In the genomic region with DNA sequence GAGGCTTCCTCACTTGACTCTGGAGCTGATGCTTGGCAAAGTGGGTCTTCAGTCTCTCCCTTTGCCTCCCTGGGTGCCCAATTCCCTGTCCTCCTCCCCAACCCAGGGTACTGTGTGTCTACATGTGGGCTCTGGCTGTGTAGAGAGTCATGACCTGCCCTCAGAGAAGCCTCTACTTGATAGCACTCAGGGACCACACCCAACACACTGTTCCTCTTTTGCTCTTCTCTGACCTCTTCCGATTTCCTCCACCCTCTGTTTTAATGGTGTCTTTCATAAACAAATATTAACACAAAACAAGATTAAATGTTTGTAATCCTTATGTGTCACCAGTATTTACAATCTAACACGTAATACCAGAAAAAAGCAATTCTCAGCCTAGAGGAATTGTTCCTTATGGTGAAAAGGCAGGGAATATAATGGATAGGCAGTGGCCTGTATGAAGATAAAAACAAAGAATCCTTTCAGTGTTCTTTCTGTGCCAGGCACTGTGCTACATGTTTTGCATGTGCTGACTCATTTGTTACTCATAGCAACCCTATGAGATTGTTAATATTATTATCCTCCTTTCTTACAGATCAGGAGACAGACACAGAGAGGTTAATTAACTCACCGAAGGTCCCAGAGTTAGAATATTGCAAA, we compare ENCODE assay signal across 15 cellular contexts. TPM values are rescaled to one million over a fixed set of nuclear protein-coding genes. Genes with fewer than 3 reads are reported as not detected.
DNase-seq lines count a peak whose midpoint lies in the region; ATAC-seq and TF ChIP-seq lines count a peak whose summit lies in the region.
"Had no signal": no experiment of that assay in that cellular context is flagged by ENCODE, and none has a peak within 500 bp of the region (broad histone marks: within the 10 kb centered on the region; RNA-seq: fewer than 3 reads in every experiment).

No MANE protein-coding gene starts in this region.

- peaks cover 22% of the 10 kb centered on the region for H3K4me1 ChIP-seq in mammary epithelial cell (ENCODE audit: insufficient read depth, low read length)

- H3K36me3 Mint-ChIP-seq in MCF 10A (ENCODE audit: insufficient read depth, unreplicated experiment) (no peaks in the 10 kb centered on the region), T-helper 17 cell (ENCODE audit: low read depth) (peaks cover 4% of the 10 kb centered on the region)
- H3K36me3 Mint-ChIP-seq in stimulated activated memory B cell treated with anti-CD40 and anti-IgM and Interleukin-4, amounts not matched to agents 10 μg/mL and 1 μg/mL and 100 μg/mL, for 72 hours: no peaks in the 10 kb centered on the region

- H3K9me3 ChIP-seq in mammary epithelial cell (replicated peaks; ENCODE audit: insufficient read depth, low read length) (no peaks in the 10 kb centered on the region), T-helper 17 cell (ENCODE audit: control insufficient read depth, low read length, poor library complexity, severe bottlenecking) (no peaks in the 10 kb centered on the region)

- no TSS peak for BruUV-seq in mammary epithelial cell (replicated peaks; lab: Mats Ljungman, UMichigan)
- BruUV-seq in MCF 10A (replicated peaks; lab: Mats Ljungman, UMichigan): no TSS peak

- CTCF ChIA-PET in mammary epithelial cell (lab: Charles Lee; ENCODE audit: low non-redundant PET): no interaction called here
- CTCF ChIA-PET in MCF 10A (lab: Yijun Ruan, JAX): no interaction called here

- no peaks in the 10 kb centered on the region for H3K9me3 Mint-ChIP-seq in MCF 10A (ENCODE audit: unreplicated experiment)
- H3K9me3 Mint-ChIP-seq in stimulated activated memory B cell treated with anti-CD40 and anti-IgM and Interleukin-4, amounts not matched to agents 10 μg/mL and 1 μg/mL and 100 μg/mL, for 72 hours: no peaks in the 10 kb centered on the region

- peak; percentile 55 for ATAC-seq in HG03439 (IDR thresholded peaks at IDR 0.05; ENCODE audit: unreplicated experiment)
- peak; percentile 36 for ATAC-seq in T-helper 17 cell
- ATAC-seq in stimulated activated memory B cell treated with anti-CD40 and anti-IgM and Interleukin-4, amounts not matched to agents 10 μg/mL and 1 μg/mL and 100 μg/mL, for 72 hours: peak; percentile 88

- dilution Hi-C loops in mammary epithelial cell (cut with HindIII; ENCODE audit: low sequenced_read_pairs): no loop called here

- no peaks in the 10 kb centered on the region for H4K20me1 ChIP-seq in mammary epithelial cell (ENCODE audit: insufficient read depth, low read length)

- H3K4me3 ChIP-seq in mammary epithelial cell (replicated peaks in 1 of 3; ENCODE audit: insufficient read depth in 1 of 3, low read depth in 2 of 3, low read length in 3 of 3): no peak overlapping the region

- WGBS in mammary epithelial cell (ENCODE audit: low coverage, missing lambda C conversion rate): 36% methylated on average over 3 of the region's 3 CpGs

- H3K4me3 Mint-ChIP-seq in MCF 10A (ENCODE audit: unreplicated experiment) (no peak overlapping the region), T-helper 17 cell (no peak overlapping the region)
- H3K4me3 Mint-ChIP-seq in stimulated activated memory B cell treated with anti-CD40 and anti-IgM and Interleukin-4, amounts not matched to agents 10 μg/mL and 1 μg/mL and 100 μg/mL, for 72 hours: no peak overlapping the region

- peaks cover 13% of the 10 kb centered on the region for H3K27me3 Mint-ChIP-seq in MCF 10A (ENCODE audit: insufficient read depth, unreplicated experiment)
- peaks cover 40% of the 10 kb centered on the region for H3K27me3 Mint-ChIP-seq in T-helper 17 cell
- peaks cover 13% of the 10 kb centered on the region for H3K27me3 Mint-ChIP-seq in stimulated activated memory B cell treated with anti-CD40 and anti-IgM and Interleukin-4, amounts not matched to agents 10 μg/mL and 1 μg/mL and 100 μg/mL, for 72 hours

- H3K4me2 ChIP-seq in mammary epithelial cell (ENCODE audit: insufficient read depth, low read depth, low read length): peak overlapping the region; percentile 62
- H3K4me2 ChIP-seq: KMS-11 had no signal

- H3K79me2 ChIP-seq in mammary epithelial cell (ENCODE audit: insufficient read depth, low read length): no peaks in the 10 kb centered on the region

- peak overlapping the region; percentile 82 for H3K27ac ChIP-seq in mammary epithelial cell (ENCODE audit: insufficient read depth, low read depth, low read length)
- H3K27ac ChIP-seq: KMS-11 had no signal

- H2AFZ ChIP-seq in mammary epithelial cell (ENCODE audit: low read depth, low read length): peak overlapping the region; percentile 68

- intact Hi-C loops in mammary epithelial cell (cut with micrococcal nuclease) (no loop called here), MCF 10A (cut with micrococcal nuclease) (no loop called here)

- POLR2A ChIA-PET in MCF 10A (lab: Yijun Ruan, JAX): interaction anchor here (0.7 kb wide), 1 partner anchor 304 kb away, joined by 3 read pairs; no protein-coding TSS in a partner anchor

- H3K27me3 ChIP-seq in mammary epithelial cell (ENCODE audit: insufficient read depth, low read length): no peaks in the 10 kb centered on the region

- H3K9ac ChIP-seq in mammary epithelial cell (ENCODE audit: insufficient read depth, low read length): peak overlapping the region; percentile 53
- H3K9ac ChIP-seq: KMS-11 had no signal

- H3K36me3 ChIP-seq in mammary epithelial cell (ENCODE audit: insufficient read depth, low read length): no peaks in the 10 kb centered on the region

- DNase-seq in mammary epithelial cell (peak; percentile 68), MCF 10A (ENCODE audit: unreplicated experiment) (no peak), T-helper 17 cell (no peak), AML-193 (lab: John Stamatoyannopoulos, UW) (no peak), G401 (ENCODE audit: low spot score) (no peak), NCI-H345 treated with DMSO at 0.1 percent for 48 hours (lab: John Stamatoyannopoulos, UW; ENCODE audit: unreplicated experiment) (no peak)
- DNase-seq: effector memory CD4-positive, alpha-beta T cell; NCI-H510A treated with DMSO at 0.1 percent for 48 hours; right cardiac atrium had no signal

- in situ Hi-C loops in mammary epithelial cell (cut with MboI; ENCODE audit: low sequenced_read_pairs in 2 of 2): no loop called here
- in situ Hi-C loops in G401 (cut with HindIII; ENCODE audit: low sequenced_read_pairs): no loop called here

- H3K27ac Mint-ChIP-seq in MCF 10A (ENCODE audit: low read depth, unreplicated experiment) (no peak overlapping the region), T-helper 17 cell (no peak overlapping the region)
- H3K27ac Mint-ChIP-seq in stimulated activated memory B cell treated with anti-CD40 and anti-IgM and Interleukin-4, amounts not matched to agents 10 μg/mL and 1 μg/mL and 100 μg/mL, for 72 hours: peak overlapping the region; percentile 56

- TF ChIP-seq CTCF in mammary epithelial cell (conservative IDR thresholded peaks at IDR 0.05 in 1 of 2, IDR thresholded peaks at IDR 0.05 in 1 of 2; ENCODE audit: extremely low read depth in 1 of 2, insufficient read depth in 1 of 2, low read depth in 1 of 2, low read length in 2 of 2) (no peak), MCF 10A (IDR thresholded peaks at IDR 0.05; ENCODE audit: unreplicated experiment) (no peak)

- H3K4me1 Mint-ChIP-seq in MCF 10A (ENCODE audit: insufficient read depth, unreplicated experiment): peaks cover 17% of the 10 kb centered on the region
- H3K4me1 Mint-ChIP-seq in T-helper 17 cell: peaks cover 2% of the 10 kb centered on the region
- peaks cover 34% of the 10 kb centered on the region for H3K4me1 Mint-ChIP-seq in stimulated activated memory B cell treated with anti-CD40 and anti-IgM and Interleukin-4, amounts not matched to agents 10 μg/mL and 1 μg/mL and 100 μg/mL, for 72 hours

RNA-seq across cellular contexts. Expression of a gene that starts 58.2 kb away (rescaled TPM):
- total RNA-seq in mammary epithelial cell (under 1 TPM in 1 of 2 donors, not detected in 1; 0.17 TPM), MCF 10A (2022) (not detected in 2 replicates), T-helper 17 cell (not detected)
- 0.07 TPM for polyA plus RNA-seq in mammary epithelial cell
- polyA minus RNA-seq in mammary epithelial cell: not detected
- not detected in 2 replicates for total RNA-seq in G401 (2014; rRNA removed; shearing (Covaris generic))
- total RNA-seq: myocyte; right cardiac atrium; T-helper 1 cell treated with Interleukin-12 subunit alpha and Interleukin-12 subunit beta and Interleukin-4 antibody, amounts not matched to agents 30 ng/mL and 1 ng/mL, for 36 hours; urinary bladder had no signal
- polyA plus RNA-seq: right cardiac atrium, urinary bladder had no signal

Comparison
In these comparisons a context has a peak if more than half of its experiments do, and no peak if none do; other contexts are left out.
1. ATAC-seq: peak in every context shown above with its lines; median percentile 88 in stimulated activated memory B cell treated with anti-CD40 and anti-IgM and Interleukin-4, amounts not matched to agents 10 μg/mL and 1 μg/mL and 100 μg/mL, for 72 hours; 55 in HG03439; 36 in T-helper 17 cell.